Comparison of ENCODE assay signal across 18 cellular contexts in genomic region chr17:79439493-79439892, GRCh38.
DNase-seq lines count a peak whose midpoint lies in the region; FAIRE-seq and TF ChIP-seq lines count a peak whose summit lies in the region.
"Had no signal": no experiment of that assay in that cellular context is flagged by ENCODE, and none has a peak within 500 bp of the region (broad histone marks: within the 10 kb centered on the region; RNA-seq: fewer than 3 reads in every experiment).

No MANE protein-coding gene starts in this region.

- H2AFZ ChIP-seq in trophoblast cell (ENCODE audit: insufficient read depth, low read length, poor library complexity): no peak overlapping the region
- H2AFZ ChIP-seq: GM23248 had no signal

- H3K18ac ChIP-seq in trophoblast cell (ENCODE audit: low read length): no peak overlapping the region

- H3K4me1 ChIP-seq in trophoblast cell (ENCODE audit: control insufficient read depth in 1 of 2, insufficient read depth in 2 of 2, low read length in 2 of 2): no peaks in the 10 kb centered on the region
- H3K4me1 ChIP-seq in CD8-positive, alpha-beta memory T cell (ENCODE audit: insufficient read depth, low read length): no peaks in the 10 kb centered on the region
- H3K4me1 ChIP-seq: BE2C had no signal

- H3K4me3 ChIP-seq in trophoblast cell (ENCODE audit: low read depth, low read length): peak overlapping the region; percentile 64
- H3K4me3 ChIP-seq in CD8-positive, alpha-beta memory T cell (ENCODE audit: low read length): no peak overlapping the region
- H3K4me3 ChIP-seq: GM23248 had no signal

- peaks cover 10% of the 10 kb centered on the region for H3K27me3 Mint-ChIP-seq in endothelial cell (ENCODE audit: unreplicated experiment)
- H3K27me3 Mint-ChIP-seq in CD8-positive, alpha-beta memory T cell: peaks cover 3 to 32% of the 10 kb centered on the region in 2 donors
- H3K27me3 Mint-ChIP-seq: CD4-positive, CD25-positive, alpha-beta regulatory T cell had no signal

- H3K4me3 Mint-ChIP-seq in endothelial cell (ENCODE audit: unreplicated experiment): no peak overlapping the region
- no peak overlapping the region for H3K4me3 Mint-ChIP-seq in CD8-positive, alpha-beta memory T cell
- H3K4me3 Mint-ChIP-seq: CD4-positive, CD25-positive, alpha-beta regulatory T cell had no signal

- peak; percentile 76 for FAIRE-seq in HTR-8/SVneo (lab: Jason Lieb, UNC)
- FAIRE-seq: G401.6, GM12891, GM19239 had no signal

- no peaks in the 10 kb centered on the region for H3K4me1 Mint-ChIP-seq in endothelial cell (ENCODE audit: unreplicated experiment)
- no peaks in the 10 kb centered on the region for H3K4me1 Mint-ChIP-seq in CD8-positive, alpha-beta memory T cell
- H3K4me1 Mint-ChIP-seq: CD4-positive, CD25-positive, alpha-beta regulatory T cell had no signal

- peaks cover 2% of the 10 kb centered on the region for H3K9me3 ChIP-seq in trophoblast cell (ENCODE audit: insufficient read depth, low read depth, low read length)
- H3K9me3 ChIP-seq in CD8-positive, alpha-beta memory T cell (ENCODE audit: low read length): no peaks in the 10 kb centered on the region
- H3K9me3 ChIP-seq: BE2C had no signal

- CTCF ChIA-PET in CD8-positive, alpha-beta memory T cell (lab: Charles Lee): no interaction called here

- in situ Hi-C loops in G401 (cut with HindIII; ENCODE audit: low sequenced_read_pairs): no loop called here

- DNase-seq in G401 (ENCODE audit: low spot score) (peak; percentile 43), HTR-8/SVneo (ENCODE audit: insufficient read length, low spot score) (no peak), endothelial cell (ENCODE audit: low spot score) (no peak), trophoblast cell (no peak), DMS 273 (lab: John Stamatoyannopoulos, UW; ENCODE audit: unreplicated experiment) (no peak), HT-29 (ENCODE audit: low spot score) (no peak)
- DNase-seq in CD8-positive, alpha-beta memory T cell: no peak
- DNase-seq: BE2C; C1 segment of cervical spinal cord; CD4-positive, CD25-positive, alpha-beta regulatory T cell; DND-41; EL; GM23248; HCEC 1CT; KG1 had no signal

- H4K8ac ChIP-seq in trophoblast cell (ENCODE audit: low read depth, low read length): no peak overlapping the region

- no peaks in the 10 kb centered on the region for H3K79me1 ChIP-seq in trophoblast cell (ENCODE audit: low read length)

- no peak for TF ChIP-seq CTCF in endothelial cell (IDR thresholded peaks at IDR 0.05; ENCODE audit: unreplicated experiment)

- H3K27ac Mint-ChIP-seq in endothelial cell (ENCODE audit: unreplicated experiment): peak overlapping the region; percentile 20
- H3K27ac Mint-ChIP-seq in CD8-positive, alpha-beta memory T cell: no peak overlapping the region
- H3K27ac Mint-ChIP-seq: CD4-positive, CD25-positive, alpha-beta regulatory T cell had no signal

- no peaks in the 10 kb centered on the region for H3K36me3 ChIP-seq in trophoblast cell (ENCODE audit: control insufficient read depth in 1 of 2, insufficient read depth in 2 of 2, low read length in 2 of 2)
- no peaks in the 10 kb centered on the region for H3K36me3 ChIP-seq in CD8-positive, alpha-beta memory T cell (ENCODE audit: insufficient read depth, low read length)
- H3K36me3 ChIP-seq: BE2C had no signal

- H3K23ac ChIP-seq in trophoblast cell (ENCODE audit: low read length): peak overlapping the region; percentile 94

- POLR2A ChIA-PET in CD8-positive, alpha-beta memory T cell (lab: Charles Lee): no interaction called here

- no peaks in the 10 kb centered on the region for H3K36me3 Mint-ChIP-seq in endothelial cell (ENCODE audit: low read depth, unreplicated experiment)
- H3K36me3 Mint-ChIP-seq in CD8-positive, alpha-beta memory T cell: no peaks in the 10 kb centered on the region
- H3K36me3 Mint-ChIP-seq: CD4-positive, CD25-positive, alpha-beta regulatory T cell had no signal

- no CpG with 5 or more reads among the region's 6 CpGs for WGBS in trophoblast cell (ENCODE audit: extremely low coverage, insufficient coverage, insufficient read length)

- H3K27ac ChIP-seq in trophoblast cell (ENCODE audit: low read depth, low read length): no peak overlapping the region
- no peak overlapping the region for H3K27ac ChIP-seq in CD8-positive, alpha-beta memory T cell (ENCODE audit: low read depth, low read length)
- H3K27ac ChIP-seq: GM23248 had no signal

- H2BK5ac ChIP-seq in trophoblast cell (ENCODE audit: low read depth, low read length, poor library complexity): no peak overlapping the region

- no peak overlapping the region for H4K91ac ChIP-seq in trophoblast cell (ENCODE audit: low read depth, low read length)

- no peak overlapping the region for H3K4me2 ChIP-seq in trophoblast cell (ENCODE audit: low read length)

- no peaks in the 10 kb centered on the region for H3K27me3 ChIP-seq in trophoblast cell (ENCODE audit: insufficient read depth, low read length)
- H3K27me3 ChIP-seq in CD8-positive, alpha-beta memory T cell (ENCODE audit: insufficient read depth, low read length, poor library complexity, severe bottlenecking): no peaks in the 10 kb centered on the region

- no peak overlapping the region for H4K12ac ChIP-seq in trophoblast cell (ENCODE audit: low read depth, low read length)

- H3K9me3 Mint-ChIP-seq in endothelial cell (ENCODE audit: unreplicated experiment): no peaks in the 10 kb centered on the region
- H3K9me3 Mint-ChIP-seq in CD8-positive, alpha-beta memory T cell: peaks cover 0 to 1% (median 0%) of the 10 kb centered on the region in 5 donors

- no peak overlapping the region for H2BK12ac ChIP-seq in trophoblast cell (ENCODE audit: low read length)

- H2AK5ac ChIP-seq in trophoblast cell (ENCODE audit: low read length): no peak overlapping the region

- no peak overlapping the region for H3K14ac ChIP-seq in trophoblast cell (ENCODE audit: low read length)

- peak overlapping the region; percentile 3 for H3K9ac ChIP-seq in trophoblast cell (ENCODE audit: low read length)
- H3K9ac ChIP-seq: GM23248 had no signal

- H3K4ac ChIP-seq in trophoblast cell (ENCODE audit: low read depth, low read length): no peak overlapping the region

- H2BK120ac ChIP-seq in trophoblast cell (ENCODE audit: insufficient read depth, low read length, poor library complexity): no peak overlapping the region

- H3K79me2 ChIP-seq in trophoblast cell (ENCODE audit: control insufficient read depth, insufficient read depth, low read length, poor library complexity): no peaks in the 10 kb centered on the region
